19 cellular contexts compared by ENCODE assay signal in the genomic region with DNA sequence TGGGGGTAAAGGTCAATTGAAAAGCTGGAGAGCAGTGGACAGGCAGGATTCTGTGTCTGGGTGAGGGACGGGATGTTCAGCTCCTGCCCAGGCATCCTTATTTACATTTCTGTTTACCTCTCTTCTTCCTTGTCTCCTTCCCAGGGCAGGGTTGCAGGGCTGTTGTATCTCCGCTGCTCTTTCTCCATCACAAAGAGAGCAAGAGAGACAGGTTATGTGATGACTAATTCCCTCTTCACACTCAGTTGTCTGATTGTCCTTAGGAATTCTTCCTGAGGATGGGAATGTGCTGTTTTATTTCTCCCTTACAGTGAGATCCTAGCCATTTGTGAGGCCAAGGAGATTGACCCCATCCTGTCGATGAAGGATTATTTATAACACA.
"Had no signal": no experiment of that assay in that cellular context is flagged by ENCODE, and none has a peak within 500 bp of the region (broad histone marks: within the 10 kb centered on the region; RNA-seq: fewer than 3 reads in every experiment).

No MANE protein-coding gene starts in this region.

- H3K27me3 ChIP-seq: testis, vagina had no signal

- H3K4me3 ChIP-seq: spleen, testis, tibial nerve, upper lobe of right lung, vagina had no signal

- H3K4me1 ChIP-seq: testis, tibial nerve, upper lobe of right lung, vagina had no signal

- H3K36me3 ChIP-seq: spleen, tibial nerve, upper lobe of right lung, vagina had no signal

- FAIRE-seq: colon had no signal

- ATAC-seq: effector memory CD8-positive, alpha-beta T cell; left colon; naive thymus-derived CD4-positive, alpha-beta T cell; sciatic nerve; stimulated activated memory B cell treated with anti-CD40 and anti-IgM and Interleukin-4, amounts not matched to agents 10 μg/mL and 1 μg/mL and 100 μg/mL, for 72 hours; upper lobe of right lung had no signal

- H3K9me3 ChIP-seq: spleen, testis, tibial nerve, upper lobe of right lung, vagina had no signal

- H3K27ac ChIP-seq: spleen, testis, tibial nerve, upper lobe of right lung, vagina had no signal

- DNase-seq: effector memory CD8-positive, alpha-beta T cell; erythroblast; foreskin melanocyte; head of caudate nucleus; hippocampal formation; left colon; naive thymus-derived CD4-positive, alpha-beta T cell; nephron progenitor cell; spleen; stimulated activated CD4-positive, alpha-beta T cell treated with anti-CD3 and anti-CD28 coated beads, Interleukin-15, amount 100 ng/mL, for 24 hours; stimulated activated CD4-positive, alpha-beta T cell treated with anti-CD3 and anti-CD28 coated beads, Interleukin-1b, Interleukin-23, amount 100 ng/mL, for 48 hours; stimulated activated CD4-positive, alpha-beta T cell treated with anti-CD3 and anti-CD28 coated beads, Interleukin-4, amount 100 ng/mL, for 24 hours; testis; upper lobe of right lung had no signal
